In the genomic region with DNA sequence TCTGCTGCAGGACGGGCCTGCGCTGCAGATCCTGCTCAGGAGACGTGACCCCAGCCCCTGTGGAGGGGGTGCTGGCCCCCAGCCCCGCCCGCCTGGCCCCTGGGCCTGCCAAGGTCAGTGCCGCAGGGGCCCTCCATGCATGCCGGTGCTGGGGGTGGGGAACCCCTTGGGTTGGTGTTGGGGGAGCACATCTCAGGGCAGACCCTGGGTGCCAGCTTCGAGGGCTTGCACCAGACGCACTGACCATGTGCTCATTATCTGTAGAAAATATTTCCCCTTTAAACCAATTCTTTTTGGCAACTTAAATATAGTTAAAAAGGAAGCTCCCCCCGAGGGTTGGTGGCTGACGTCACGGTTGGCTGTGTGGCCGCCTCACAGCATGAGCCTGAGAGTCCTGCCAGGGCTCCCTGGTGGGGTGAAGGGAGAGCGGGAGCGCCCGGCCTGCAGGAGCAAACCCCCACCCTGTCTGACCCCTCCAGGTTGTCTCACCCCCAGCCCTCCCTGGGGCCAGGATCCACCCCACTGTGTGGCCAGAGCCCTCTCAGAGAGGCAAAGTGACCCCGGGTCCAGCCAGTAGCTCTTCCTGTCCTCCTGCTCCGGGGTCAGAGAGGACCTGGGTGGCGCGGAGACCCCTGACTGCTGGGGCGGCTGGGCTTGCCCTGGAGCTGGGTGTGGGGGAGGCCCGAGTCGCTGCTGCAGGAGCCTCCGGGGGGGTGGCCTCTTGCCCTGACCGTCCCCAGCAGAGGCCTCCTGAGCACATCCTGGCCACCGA, we compare ENCODE assay signal across 10 cellular contexts. TPM values are rescaled to one million over a fixed set of nuclear protein-coding genes. Genes with fewer than 3 reads are reported as not detected.
A peak's percentile ranks its signal among the peaks of the same experiment; 100 is the strongest.
DNase-seq lines count a peak whose midpoint lies in the region; TF ChIP-seq lines count a peak whose summit lies in the region.
"Had no signal": no experiment of that assay in that cellular context is flagged by ENCODE, and none has a peak within 500 bp of the region (broad histone marks: within the 10 kb centered on the region; RNA-seq: fewer than 3 reads in every experiment).

No MANE protein-coding gene starts in this region.

- H3K4me1 Mint-ChIP-seq in activated CD4-positive, alpha-beta T cell treated with anti-CD3 and anti-CD28 coated beads, Interleukin-2, amount 10 ng/mL, durations not matched to agents 24 days and 14 days, result peaks cover 22% of the 10 kb centered on the region

- intact Hi-C loops in activated CD4-positive, alpha-beta T cell treated with anti-CD3 and anti-CD28 coated beads, Interleukin-2, amount 10 ng/mL, durations not matched to agents 24 days and 14 days (cut with micrococcal nuclease), result loop anchor here (5.0 kb wide), 2 partner anchors 43 to 282 kb away; partner anchors contain the start of genes CFAP410 and TRAPPC10

- H3K4me3 ChIP-seq in fibroblast of pulmonary artery (replicated peaks; ENCODE audit: low read depth, low read length), result no peak overlapping the region
- H3K4me3 ChIP-seq: cardiac muscle cell had no signal

- no peaks in the 10 kb centered on the region for H3K36me3 Mint-ChIP-seq in activated CD4-positive, alpha-beta T cell treated with anti-CD3 and anti-CD28 coated beads, Interleukin-2, amount 10 ng/mL, durations not matched to agents 24 days and 14 days (ENCODE audit: low read depth)
- H3K36me3 Mint-ChIP-seq: immature natural killer cell had no signal

- no peaks in the 10 kb centered on the region for H3K9me3 Mint-ChIP-seq in activated CD4-positive, alpha-beta T cell treated with anti-CD3 and anti-CD28 coated beads, Interleukin-2, amount 10 ng/mL, durations not matched to agents 24 days and 14 days

- no peak for TF ChIP-seq CTCF in fibroblast of pulmonary artery (IDR thresholded peaks at IDR 0.05; ENCODE audit: low read length, missing control alignments)

- no peaks in the 10 kb centered on the region for H3K27me3 Mint-ChIP-seq in activated CD4-positive, alpha-beta T cell treated with anti-CD3 and anti-CD28 coated beads, Interleukin-2, amount 10 ng/mL, durations not matched to agents 24 days and 14 days

- no peak for DNase-seq in activated CD4-positive, alpha-beta T cell treated with anti-CD3 and anti-CD28 coated beads, Interleukin-2, amount 10 ng/mL, durations not matched to agents 24 days and 14 days
- no peak for DNase-seq in activated CD4-positive, alpha-beta T cell treated with anti-CD3 and anti-CD28 coated beads, Interleukin-2, amount 50 U/mL, for 1 hour
- DNase-seq in fibroblast of pulmonary artery (ENCODE audit: low read depth) (peak; percentile 51), ureter (ENCODE audit: low spot score) (peak; percentile 69), NCI-H446 treated with DMSO at 0.1 percent for 48 hours (lab: John Stamatoyannopoulos, UW) (no peak)
- no peak for DNase-seq in stimulated activated naive CD4-positive, alpha-beta T cell treated with Interleukin-2 at 50 U/mL for 16 hours (lab: John Stamatoyannopoulos, UW)
- DNase-seq: activated CD4-positive, alpha-beta T cell treated with anti-CD3 and anti-CD28 coated beads, Interleukin-2, amount 50 U/mL, for 48 hours had no signal

- H3K4me3 Mint-ChIP-seq in activated CD4-positive, alpha-beta T cell treated with anti-CD3 and anti-CD28 coated beads, Interleukin-2, amount 10 ng/mL, durations not matched to agents 24 days and 14 days, result no peak overlapping the region
- H3K4me3 Mint-ChIP-seq: immature natural killer cell had no signal

- peak overlapping the region; percentile 37 for H3K27ac Mint-ChIP-seq in activated CD4-positive, alpha-beta T cell treated with anti-CD3 and anti-CD28 coated beads, Interleukin-2, amount 10 ng/mL, durations not matched to agents 24 days and 14 days
- H3K27ac Mint-ChIP-seq: immature natural killer cell had no signal

RNA-seq across cellular contexts. Expression of gene PFKL, which starts 5.3 kb away (rescaled TPM):
- 157 and 162 TPM in 2 replicates for total RNA-seq in activated CD4-positive, alpha-beta T cell treated with anti-CD3 and anti-CD28 coated beads, Interleukin-2, amount 10 ng/mL, durations not matched to agents 24 days and 14 days
- 163 TPM for total RNA-seq in ureter

RNA-seq across cellular contexts. Expression of gene AIRE, which starts 8.9 kb away (rescaled TPM):
- 0.05 TPM in 1 of 2 replicates, not detected in the other for total RNA-seq in activated CD4-positive, alpha-beta T cell treated with anti-CD3 and anti-CD28 coated beads, Interleukin-2, amount 10 ng/mL, durations not matched to agents 24 days and 14 days
- total RNA-seq in ureter, result not detected
- total RNA-seq: OCI-LY7 had no signal

RNA-seq across cellular contexts. Expression of gene DNMT3L, which starts 32.9 kb away (rescaled TPM):
- not detected in 2 replicates for total RNA-seq in activated CD4-positive, alpha-beta T cell treated with anti-CD3 and anti-CD28 coated beads, Interleukin-2, amount 10 ng/mL, durations not matched to agents 24 days and 14 days
- total RNA-seq in ureter, result not detected
- total RNA-seq: cardiac muscle cell, OCI-LY7 had no signal

RNA-seq across cellular contexts. Expression of gene CFAP410, which starts 44.6 kb away (rescaled TPM):
- total RNA-seq in activated CD4-positive, alpha-beta T cell treated with anti-CD3 and anti-CD28 coated beads, Interleukin-2, amount 10 ng/mL, durations not matched to agents 24 days and 14 days, result 15.1 and 18.5 TPM in 2 replicates
- total RNA-seq in ureter, result 20.2 TPM

RNA-seq across cellular contexts. Expression of gene ICOSLG, which starts 53.8 kb away (rescaled TPM):
- 7.6 and 8.3 TPM in 2 replicates for total RNA-seq in activated CD4-positive, alpha-beta T cell treated with anti-CD3 and anti-CD28 coated beads, Interleukin-2, amount 10 ng/mL, durations not matched to agents 24 days and 14 days
- 3.0 TPM for total RNA-seq in ureter

Comparison
In these comparisons a context has a peak if more than half of its experiments do, and no peak if none do; other contexts are left out.
1. DNase-seq: peak in fibroblast of pulmonary artery (single experiment) and ureter (single experiment); none in activated CD4-positive, alpha-beta T cell treated with anti-CD3 and anti-CD28 coated beads, Interleukin-2, amount 10 ng/mL, durations not matched to agents 24 days and 14 days (single experiment), activated CD4-positive, alpha-beta T cell treated with anti-CD3 and anti-CD28 coated beads, Interleukin-2, amount 50 U/mL, for 1 hour (single experiment), NCI-H446 treated with DMSO at 0.1 percent for 48 hours (single experiment) and stimulated activated naive CD4-positive, alpha-beta T cell treated with Interleukin-2 at 50 U/mL for 16 hours (single experiment).